Comparison of ENCODE assay signal across 8 cellular contexts in the genomic region with DNA sequence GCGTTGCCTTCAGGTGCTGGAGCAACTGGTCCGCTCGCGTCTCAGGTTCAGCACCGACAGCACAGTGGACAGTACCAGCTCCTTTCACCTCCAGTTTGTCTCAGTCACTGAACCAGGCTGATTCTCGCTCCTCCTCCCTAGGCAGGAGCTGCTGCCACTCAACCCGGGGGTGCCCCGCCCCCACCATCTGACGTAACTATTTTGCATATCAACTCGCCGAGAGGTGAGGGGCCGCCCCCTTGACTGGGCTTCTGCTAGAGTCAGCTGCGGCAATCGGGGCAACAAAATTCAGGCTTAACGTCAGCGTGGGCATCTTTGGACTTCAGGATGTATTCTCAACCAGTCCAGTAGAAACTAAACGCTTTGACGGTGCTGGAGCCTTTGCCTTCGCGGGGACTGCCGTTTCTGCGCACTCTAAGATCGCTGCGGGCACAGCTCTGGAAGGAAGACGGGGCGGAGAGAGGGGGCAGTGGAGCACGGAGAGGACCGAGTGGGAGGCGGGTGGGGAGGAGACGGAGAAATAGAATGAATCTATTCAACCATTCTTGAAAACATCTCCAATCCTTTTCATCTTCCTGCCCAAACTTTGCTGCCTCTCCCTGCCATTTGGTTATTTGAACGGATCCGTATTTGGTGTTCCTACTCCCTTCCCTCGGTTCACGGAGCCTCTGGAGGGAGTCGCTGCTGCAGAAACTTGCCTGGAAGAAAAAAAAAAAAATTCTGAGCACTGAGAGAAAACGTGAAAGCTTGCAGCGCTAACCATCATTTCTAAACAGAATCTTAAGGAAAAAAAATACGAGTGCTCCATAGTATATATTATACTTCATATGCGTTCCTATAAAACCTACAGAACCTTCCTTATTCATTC. TPM values are rescaled to one million over a fixed set of nuclear protein-coding genes. Genes with fewer than 3 reads are reported as not detected.
DNase-seq lines count a peak whose midpoint lies in the region; ATAC-seq and TF ChIP-seq lines count a peak whose summit lies in the region.

TSS of gene FSTL5 (minus strand) at position 109 of the 868 bp plus-strand sequence. CDS start 52,604 bp downstream, outside the sequence.

- no peak within 1 kb of the TSS for H3K18ac ChIP-seq in IMR-90 (ENCODE audit: low read depth, low read length)

- CTCF ChIA-PET in IMR-90 (lab: Yijun Ruan, JAX): interaction anchor here (0.6 kb wide), 2 partner anchors 46 to 525 kb away, joined by 3 read pairs; no protein-coding TSS in a partner anchor

- H3K9me3 ChIP-seq in ES-I3 (ENCODE audit: control insufficient read depth, insufficient read depth, low read length) (no peaks in the 10 kb centered on the region), IMR-90 (ENCODE audit: control insufficient read depth, insufficient read depth, low read length) (peaks cover 2% of the 10 kb centered on the region)

- H2AK5ac ChIP-seq in IMR-90 (ENCODE audit: low read depth, low read length): no peak within 1 kb of the TSS

- no peak within 1 kb of the TSS for H3K14ac ChIP-seq in IMR-90 (replicated peaks; ENCODE audit: low read depth, low read length)

- H4K8ac ChIP-seq in IMR-90 (ENCODE audit: low read depth in 2 of 2, low read length in 2 of 2): no peak within 1 kb of the TSS

- H3K79me1 ChIP-seq in IMR-90 (ENCODE audit: low read depth in 1 of 2, low read length in 2 of 2): no peaks in the 10 kb centered on the region

- H3K4me1 ChIP-seq in ES-I3 (ENCODE audit: insufficient read depth, low read length) (no peaks in the 10 kb centered on the region), IMR-90 (ENCODE audit: control insufficient read depth, insufficient read depth, low read length) (no peaks in the 10 kb centered on the region)

- H2AK9ac ChIP-seq in IMR-90 (replicated peaks; ENCODE audit: low read depth, low read length, poor library complexity): no peak within 1 kb of the TSS

- no peaks in the 10 kb centered on the region for H3K27me3 ChIP-seq in IMR-90 (ENCODE audit: control insufficient read depth, insufficient read depth, low read length)

- H3K4ac ChIP-seq in IMR-90 (ENCODE audit: low read depth, low read length): no peak within 1 kb of the TSS

- intact Hi-C loops in IMR-90 (cut with micrococcal nuclease): loop anchor here (10.0 kb wide), 1 partner anchor 599 kb away; no protein-coding TSS in a partner anchor

- no peak within 1 kb of the TSS for H3K56ac ChIP-seq in IMR-90 (ENCODE audit: extremely low read depth, insufficient read depth, low read length)

- H2BK20ac ChIP-seq in IMR-90 (ENCODE audit: low read depth, low read length): no peak within 1 kb of the TSS

- 5% methylated on average over 6 of the region's 39 CpGs; no CpG with 5 or more reads in 1 of the 2 experiments for WGBS in IMR-90 (ENCODE audit: extremely low coverage in 2 of 2, insufficient read length in 1 of 2), 2 experiments

- no peaks in the 10 kb centered on the region for H4K20me1 ChIP-seq in IMR-90 (ENCODE audit: insufficient read depth, low read length)

- no peak within 1 kb of the TSS for H3K27ac ChIP-seq in IMR-90 (ENCODE audit: insufficient read depth, low read length)

- H3K9me1 ChIP-seq in IMR-90 (ENCODE audit: insufficient read depth, low read length): no peaks in the 10 kb centered on the region

- TF ChIP-seq CTCF in IMR-90 (conservative IDR thresholded peaks at IDR 0.05; ENCODE audit: low read depth, low read length): no peak

- TF ChIP-seq RAD21 in IMR-90 (IDR thresholded peaks at IDR 0.05; ENCODE audit: low read length): no peak

- H2AFZ ChIP-seq in IMR-90 (replicated peaks; ENCODE audit: low read length, poor library complexity): peak within 1 kb of the TSS; percentile 43

- ATAC-seq in GM21619 (IDR thresholded peaks at IDR 0.05; ENCODE audit: unreplicated experiment) (peak; percentile 82), IMR-90 (ENCODE audit: low read depth) (no peak)

- peak within 1 kb of the TSS; percentile 26; the same call in 1 of the 2 replicates for H3K4me2 ChIP-seq in IMR-90 (ENCODE audit: low read depth, low read length)

- H3K9ac ChIP-seq in ES-I3 (ENCODE audit: low read depth, low read length) (peak within 1 kb of the TSS; percentile 92), IMR-90 (ENCODE audit: low read depth, low read length) (no peak within 1 kb of the TSS)

- no peak for TF ChIP-seq POLR2A in IMR-90 (IDR thresholded peaks at IDR 0.05; ENCODE audit: low read depth, low read length)

- no peak within 1 kb of the TSS for H2BK5ac ChIP-seq in IMR-90 (ENCODE audit: low read depth, low read length, poor library complexity, severe bottlenecking)

- H2BK120ac ChIP-seq in IMR-90 (ENCODE audit: low read depth, low read length): no peak within 1 kb of the TSS

- no peak within 1 kb of the TSS for H3K4me3 ChIP-seq in IMR-90 (ENCODE audit: insufficient read depth, low read depth, low read length)

- peak; percentile 2 for DNase-seq in IMR-90
- peak; percentile 6 for DNase-seq in UCSD-AML1 (lab: John Stamatoyannopoulos, UW; ENCODE audit: unreplicated experiment)
- DNase-seq in ecto neural progenitor cell (ENCODE audit: low spot score): peak; percentile 94
- DNase-seq in lung microvascular endothelial cell (ENCODE audit: low read depth in 2 of 2): peak; percentile 3 to 14
- DNase-seq in stimulated activated CD4-positive, alpha-beta T cell treated with anti-CD3 and anti-CD28 coated beads, TNF-alpha, amount 100 ng/mL, for 48 hours (ENCODE audit: low read depth in 3 of 3): peak; percentile 3 to 26 (median 18)
- no peak for DNase-seq in NK-92 treated with Interleukin-12 subunit alpha and Interleukin-12 subunit beta, amount 100 ng/mL, for 24 hours (lab: John Stamatoyannopoulos, UW)

- no peak within 1 kb of the TSS for H3K23ac ChIP-seq in IMR-90 (ENCODE audit: low read depth, low read length)

- H2BK15ac ChIP-seq in IMR-90 (ENCODE audit: low read depth, low read length): no peak within 1 kb of the TSS

- no TSS peak for BruUV-seq in IMR-90 (replicated peaks; lab: Mats Ljungman, UMichigan)

- POLR2A ChIA-PET in IMR-90 (lab: Charles Lee; ENCODE audit: unreplicated experiment): no interaction called here

- no peaks in the 10 kb centered on the region for H3K36me3 ChIP-seq in ES-I3 (ENCODE audit: insufficient read depth, low read length)
- no peaks in the 10 kb centered on the region for H3K36me3 ChIP-seq in IMR-90 (ENCODE audit: control insufficient read depth, insufficient read depth, low read length)

- in situ Hi-C loops in IMR-90 (cut with MboI; ENCODE audit: low sequenced_read_pairs): no loop called here

- H4K91ac ChIP-seq in IMR-90 (ENCODE audit: insufficient read depth, low read depth, low read length): no peak within 1 kb of the TSS

- no peak within 1 kb of the TSS for H4K5ac ChIP-seq in IMR-90 (ENCODE audit: low read depth, low read length)

- dilution Hi-C loops in IMR-90 (cut with HindIII; ENCODE audit: low sequenced_read_pairs, unreplicated experiment): no loop called here

TF ChIP-seq in IMR-90, 13 proteins besides CTCF, POLR2A, EP300 and RAD21:
- TF ChIP-seq NFE2L2 (IDR thresholded peaks at IDR 0.05; ENCODE audit: low read depth, low read length) (no peak), SMC3 (IDR thresholded peaks at IDR 0.05; ENCODE audit: low read depth, low read length) (no peak), MXI1 (IDR thresholded peaks at IDR 0.05; ENCODE audit: borderline replicate concordance, low read depth, low read length) (no peak)

RNA-seq across cellular contexts. Expression of gene FSTL5, which starts in this region (rescaled TPM):
- total RNA-seq in IMR-90 (2012; rRNA removed) (under 0.01 TPM in 2 replicates), lung microvascular endothelial cell (under 0.01 TPM in 1 of 2 replicates, not detected in the other)
- polyA plus RNA-seq in IMR-90 (2012; rRNA removed): not detected in 2 replicates
- 0.01 TPM in 1 of 2 replicates, not detected in the other for polyA plus RNA-seq in IMR-90 (2012; cell fraction: cytosol; rRNA removed)
- not detected in 2 replicates for polyA plus RNA-seq in IMR-90 (2012; cell fraction: nucleus; rRNA removed; ENCODE audit: low replicate concordance)

Comparison
In these comparisons a context has a peak if more than half of its experiments do, and no peak if none do; other contexts are left out.
1. Peak in DNase-seq and H3K4me2 ChIP-seq in IMR-90; RNA of the gene not detected or under 1 TPM.
2. Peak in DNase-seq in lung microvascular endothelial cell; RNA of the gene not detected or under 1 TPM.